Comparison of ENCODE assay signal across 8 cellular contexts in the genomic region with DNA sequence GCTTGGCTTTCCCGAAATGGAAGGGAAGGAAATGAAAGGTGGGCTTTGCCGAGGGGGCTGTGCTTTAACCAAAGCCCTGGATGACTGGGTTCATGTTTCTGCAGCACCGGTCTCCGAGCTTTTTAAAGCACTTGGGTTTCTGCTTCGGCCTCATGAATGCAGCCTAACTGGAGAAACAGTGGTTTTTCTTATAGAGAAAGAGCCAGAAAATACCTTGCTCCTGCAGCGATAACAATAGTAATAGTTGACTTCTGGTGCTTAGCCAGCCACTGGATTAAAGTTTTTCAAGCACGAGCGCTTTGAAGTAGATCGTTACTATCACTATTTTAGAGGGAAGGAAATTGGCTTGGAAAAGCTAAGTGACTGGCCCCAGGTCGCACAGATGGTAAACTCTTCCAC. TPM values are rescaled to one million over a fixed set of nuclear protein-coding genes. Genes with fewer than 3 reads are reported as not detected.
A peak's percentile ranks its signal among the peaks of the same experiment; 100 is the strongest.
DNase-seq lines count a peak whose midpoint lies in the region; ATAC-seq and TF ChIP-seq lines count a peak whose summit lies in the region.

No MANE protein-coding gene starts in this region.

- H3K79me2 ChIP-seq in OCI-LY3 (ENCODE audit: low read length), result peaks cover 4% of the 10 kb centered on the region; the same call in 1 of the 2 replicates

- peak overlapping the region; percentile 96 for H3K4me3 Mint-ChIP-seq in CD4-positive, alpha-beta T cell
- peak overlapping the region; percentile 96 for H3K4me3 Mint-ChIP-seq in neural crest cell

- POLR2A ChIA-PET in CD4-positive, alpha-beta T cell (lab: Charles Lee), result interaction anchor here (4.0 kb wide), 1 partner anchor 253 kb away, joined by 21 read pairs; the partner anchor contains the start of gene USP1

- H3K9ac ChIP-seq in OCI-LY3 (ENCODE audit: low read length), result peak overlapping the region; percentile 57

- H3K9me3 Mint-ChIP-seq in CD4-positive, alpha-beta T cell, result no peaks in the 10 kb centered on the region
- no peaks in the 10 kb centered on the region for H3K9me3 Mint-ChIP-seq in neural crest cell

- peak overlapping the region; percentile 93 for H2AFZ ChIP-seq in OCI-LY3 (ENCODE audit: low read depth, low read length)

- intact Hi-C loops in CD4-positive, alpha-beta T cell (cut with DNase I, micrococcal nuclease), result loop anchor here in 1 of 2 experiments (5.0 to 10.0 kb wide), 2 partner anchors 99 to 254 kb away; partner anchors contain the start of gene USP1

- peak overlapping the region; percentile 77 for H3K4me2 ChIP-seq in OCI-LY3 (ENCODE audit: low read length)

- no peaks in the 10 kb centered on the region for H3K27me3 ChIP-seq in CD4-positive, alpha-beta T cell (ENCODE audit: control insufficient read depth, insufficient read depth, low read length)
- H3K27me3 ChIP-seq in OCI-LY3 (ENCODE audit: low read depth, low read length), result no peaks in the 10 kb centered on the region
- H3K27me3 ChIP-seq in effector memory CD4-positive, alpha-beta T cell (replicated peaks; ENCODE audit: control insufficient read depth, insufficient read depth, low read length, poor library complexity, severe bottlenecking), result no peaks in the 10 kb centered on the region

- peak overlapping the region; percentile 84 for H3K27ac Mint-ChIP-seq in CD4-positive, alpha-beta T cell
- peak overlapping the region; percentile 98 for H3K27ac Mint-ChIP-seq in neural crest cell (ENCODE audit: unreplicated experiment)

- H3K4me1 Mint-ChIP-seq in CD4-positive, alpha-beta T cell (ENCODE audit: low read depth), result peaks cover 37% of the 10 kb centered on the region
- peaks cover 61% of the 10 kb centered on the region for H3K4me1 Mint-ChIP-seq in neural crest cell

- H3K9me3 ChIP-seq in CD4-positive, alpha-beta T cell (ENCODE audit: control insufficient read depth, low read length), result no peaks in the 10 kb centered on the region
- no peaks in the 10 kb centered on the region for H3K9me3 ChIP-seq in OCI-LY3 (ENCODE audit: insufficient read depth, low read length)
- no peaks in the 10 kb centered on the region for H3K9me3 ChIP-seq in effector memory CD4-positive, alpha-beta T cell (ENCODE audit: control insufficient read depth, low read length)

- no peak for ATAC-seq in CD4-positive, alpha-beta T cell (ENCODE audit: poor library complexity)
- peak; percentile 6 for ATAC-seq in GM21529 (IDR thresholded peaks at IDR 0.05; ENCODE audit: unreplicated experiment)

- peaks cover 8% of the 10 kb centered on the region for H3K36me3 Mint-ChIP-seq in CD4-positive, alpha-beta T cell (ENCODE audit: low read depth)
- peaks cover 12% of the 10 kb centered on the region for H3K36me3 Mint-ChIP-seq in neural crest cell (ENCODE audit: low read depth)

- DNase-seq in CD4-positive, alpha-beta T cell, result no peak
- DNase-seq in effector memory CD4-positive, alpha-beta T cell, result no peak
- DNase-seq in neural crest cell (ENCODE audit: low read depth, low spot score) (no peak), CD1c-positive myeloid dendritic cell (ENCODE audit: extremely low spot score) (no peak), glomerular visceral epithelial cell (ENCODE audit: extremely low spot score) (no peak), cerebellum (ENCODE audit: low spot score) (no peak)

- no peak overlapping the region for H3K27ac ChIP-seq in CD4-positive, alpha-beta T cell (ENCODE audit: low read depth, low read length)
- H3K27ac ChIP-seq in OCI-LY3 (ENCODE audit: low read length), result no peak overlapping the region
- peak overlapping the region; percentile 18 for H3K27ac ChIP-seq in effector memory CD4-positive, alpha-beta T cell (ENCODE audit: insufficient read depth, low read length, poor library complexity, severe bottlenecking)

- H3K4me1 ChIP-seq in OCI-LY3 (ENCODE audit: low read length), result peaks cover 3% of the 10 kb centered on the region; the same call in 1 of the 2 replicates
- no peaks in the 10 kb centered on the region for H3K4me1 ChIP-seq in effector memory CD4-positive, alpha-beta T cell (ENCODE audit: control insufficient read depth, insufficient read depth, low read length, poor library complexity, severe bottlenecking)

- H4K20me1 ChIP-seq in OCI-LY3 (ENCODE audit: insufficient read depth, low read length), result no peaks in the 10 kb centered on the region

- H3K27me3 Mint-ChIP-seq in CD4-positive, alpha-beta T cell, result peaks cover 9% of the 10 kb centered on the region
- H3K27me3 Mint-ChIP-seq in neural crest cell (ENCODE audit: low read depth), result no peaks in the 10 kb centered on the region

- CTCF ChIA-PET in CD4-positive, alpha-beta T cell (lab: Charles Lee), result interaction anchor here (0.6 kb wide), 1 partner anchor 23 kb away, joined by 4 read pairs; no protein-coding TSS in a partner anchor

- H3K4me3 ChIP-seq in OCI-LY3 (ENCODE audit: low read length), result peak overlapping the region; percentile 83
- H3K4me3 ChIP-seq in effector memory CD4-positive, alpha-beta T cell (ENCODE audit: insufficient read depth, low read depth, low read length, poor library complexity, severe bottlenecking), result peak overlapping the region; percentile 86

- no peak for TF ChIP-seq CTCF in CD4-positive, alpha-beta T cell (IDR thresholded peaks at IDR 0.05)
- TF ChIP-seq CTCF in OCI-LY3 (IDR thresholded peaks at IDR 0.05; ENCODE audit: low read depth, low read length), result no peak
- TF ChIP-seq CTCF in neural crest cell (conservative IDR thresholded peaks at IDR 0.05), result no peak

- H3K36me3 ChIP-seq in OCI-LY3 (replicated peaks; ENCODE audit: low read depth, low read length), result no peaks in the 10 kb centered on the region
- H3K36me3 ChIP-seq in effector memory CD4-positive, alpha-beta T cell (ENCODE audit: control insufficient read depth, insufficient read depth, low read length), result no peaks in the 10 kb centered on the region

RNA-seq across cellular contexts. Expression of gene DOCK7, which starts 0.5 kb away (rescaled TPM):
- 1 to 10 TPM; 6.0 to 7.9 TPM for total RNA-seq in CD4-positive, alpha-beta T cell
- 79.8 and 92.0 TPM in 2 replicates for total RNA-seq in neural crest cell
- total RNA-seq in cerebellum, result 187 TPM
